In the genomic region with DNA sequence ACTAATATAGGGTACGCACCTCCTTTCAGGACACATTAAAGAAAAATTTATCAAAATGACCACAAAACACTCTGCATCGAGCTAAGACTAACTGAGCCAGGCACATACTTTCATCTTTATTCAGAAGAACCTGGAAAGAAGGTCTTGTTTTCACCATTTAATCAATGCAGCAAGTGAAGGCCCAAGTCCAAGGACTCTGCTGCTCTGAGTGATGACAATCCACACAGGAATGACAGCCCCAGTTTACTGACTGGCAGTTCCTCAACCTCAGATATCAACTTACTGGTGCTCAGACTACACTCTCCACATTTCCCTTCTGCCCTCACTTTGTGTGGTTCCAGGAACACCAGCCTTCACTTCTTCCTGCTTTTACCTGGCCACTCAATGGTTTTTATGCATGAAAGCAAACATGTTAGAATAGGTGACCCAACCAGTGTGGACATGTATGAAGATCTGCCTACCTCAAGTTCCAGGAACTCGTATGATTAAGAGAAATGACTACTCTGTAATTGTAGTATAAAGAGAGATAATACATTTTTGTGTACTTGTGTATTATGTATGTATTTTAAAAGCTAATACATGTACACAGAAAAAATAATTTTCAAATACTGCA, we compare ENCODE assay signal across 22 cellular contexts. TPM values are rescaled to one million over a fixed set of nuclear protein-coding genes. Genes with fewer than 3 reads are reported as not detected.
DNase-seq lines count a peak whose midpoint lies in the region; ATAC-seq and TF ChIP-seq lines count a peak whose summit lies in the region.
"Had no signal": no experiment of that assay in that cellular context is flagged by ENCODE, and none has a peak within 500 bp of the region (broad histone marks: within the 10 kb centered on the region; RNA-seq: fewer than 3 reads in every experiment).

No MANE protein-coding gene starts in this region.

- H3K27ac ChIP-seq in GM23248 (peak overlapping the region; percentile 96), VCaP (peak overlapping the region; percentile 91; the same call in 1 of the 2 replicates), foreskin keratinocyte (no peak overlapping the region), psoas muscle (peak overlapping the region; percentile 17)
- H3K27ac ChIP-seq: adrenal gland, neural progenitor cell, tibial artery had no signal

- H3K9me3 Mint-ChIP-seq in activated T-helper 1 cell treated with anti-CD3 and anti-CD28 coated beads, Interleukin-12 subunit alpha, Interleukin-12 subunit beta, Interleukin-2, Interleukin-4 antibody, amounts not matched to agents 30 ng/mL and 10 ng/mL and 1 ng/mL, durations not matched to agents 14 hours and 24 hours and 36 hours: no peaks in the 10 kb centered on the region
- H3K9me3 Mint-ChIP-seq: neural progenitor cell had no signal

- WGBS in GM23248 (ENCODE audit: low coverage in 1 of 2, low lambda C conversion rate in 2 of 2, missing lambda C conversion rate in 2 of 2), 2 experiments: 63% methylated on average over 3 of the region's 3 CpGs
- WGBS in psoas muscle, 3 donors: 68 to 78% (median 70%) methylated on average over 3 of the region's 3 CpGs

- no peaks in the 10 kb centered on the region for H3K27me3 ChIP-seq in GM23248 (replicated peaks; ENCODE audit: insufficient read depth)
- no peaks in the 10 kb centered on the region for H3K27me3 ChIP-seq in foreskin keratinocyte
- H3K27me3 ChIP-seq in psoas muscle (ENCODE audit: insufficient read depth in 3 of 3, low read length in 2 of 3): no peaks in the 10 kb centered on the region
- H3K27me3 ChIP-seq: adrenal gland, neural progenitor cell, tibial artery had no signal

- peak overlapping the region; percentile 8; the same call in 1 of the 2 replicates for H2AFZ ChIP-seq in GM23248
- H2AFZ ChIP-seq: neural progenitor cell had no signal

- H3K36me3 Mint-ChIP-seq in activated T-helper 1 cell treated with anti-CD3 and anti-CD28 coated beads, Interleukin-12 subunit alpha, Interleukin-12 subunit beta, Interleukin-2, Interleukin-4 antibody, amounts not matched to agents 30 ng/mL and 10 ng/mL and 1 ng/mL, durations not matched to agents 14 hours and 24 hours and 36 hours (ENCODE audit: low read depth): peaks cover 1% of the 10 kb centered on the region
- H3K36me3 Mint-ChIP-seq: neural progenitor cell had no signal

- no peak overlapping the region for H3K27ac Mint-ChIP-seq in activated T-helper 1 cell treated with anti-CD3 and anti-CD28 coated beads, Interleukin-12 subunit alpha, Interleukin-12 subunit beta, Interleukin-2, Interleukin-4 antibody, amounts not matched to agents 30 ng/mL and 10 ng/mL and 1 ng/mL, durations not matched to agents 14 hours and 24 hours and 36 hours
- H3K27ac Mint-ChIP-seq: neural progenitor cell had no signal

- H3K36me3 ChIP-seq in GM23248 (ENCODE audit: low read depth) (no peaks in the 10 kb centered on the region), psoas muscle (ENCODE audit: insufficient read depth in 1 of 2, low read depth in 1 of 2) (no peaks in the 10 kb centered on the region)
- H3K36me3 ChIP-seq: adrenal gland, neural progenitor cell, tibial artery had no signal

- intact Hi-C loops in psoas muscle (cut with DNase I): loop anchor here (5.0 to 10.0 kb wide), 2 partner anchors 145 to 277 kb away; a partner anchor contains a TSS
- intact Hi-C loops in activated T-helper 1 cell treated with anti-CD3 and anti-CD28 coated beads, Interleukin-12 subunit alpha, Interleukin-12 subunit beta, Interleukin-2, Interleukin-4 antibody, amounts not matched to agents 30 ng/mL and 10 ng/mL and 1 ng/mL, durations not matched to agents 14 hours and 24 hours and 36 hours (cut with micrococcal nuclease): no loop called here

- peaks cover 33% of the 10 kb centered on the region for H3F3A ChIP-seq in GM23248 (ENCODE audit: insufficient read depth)

- ATAC-seq in foreskin keratinocyte: peak; percentile 10
- peak; percentile 76 to 86 (median 80) for ATAC-seq in psoas muscle
- ATAC-seq: stimulated activated naive CD8-positive, alpha-beta T cell treated with anti-CD3 and anti-CD28 coated beads, Interleukin-15, Interleukin-2, amounts not matched to agents 100 U/mL and 50 U/mL, for 24 hours had no signal

- DNase-seq in GM23248 (peak; percentile 52), foreskin keratinocyte (peak; percentile 45 to 68), psoas muscle (no peak), NCI-H1694 treated with DMSO at 0.1 percent for 48 hours (lab: John Stamatoyannopoulos, UW) (no peak)
- no peak for DNase-seq in activated T-helper 1 cell treated with anti-CD3 and anti-CD28 coated beads, Interleukin-12 subunit alpha, Interleukin-12 subunit beta, Interleukin-2, Interleukin-4 antibody, amounts not matched to agents 30 ng/mL and 10 ng/mL and 1 ng/mL, durations not matched to agents 14 hours and 24 hours and 36 hours (ENCODE audit: low spot score)
- DNase-seq in stimulated activated CD4-positive, alpha-beta T cell treated with anti-CD3 and anti-CD28 coated beads, Interleukin-12 subunit alpha, Interleukin-12 subunit beta, amount 100 ng/mL, for 4 hours: no peak
- DNase-seq: activated CD4-positive, alpha-beta T cell treated with anti-CD3 and anti-CD28 coated beads for 48 hours; activated effector memory CD4-positive, alpha-beta T cell treated with anti-CD3 and anti-CD28 coated beads, Interleukin-2, amount 50 U/mL, for 16 hours; adrenal gland; caudate nucleus; dermis blood vessel endothelial cell; NCI-H1436; NCI-H2171 treated with DMSO at 0.1 percent for 48 hours; NCI-H69; SHP77; stimulated activated CD4-positive, alpha-beta T cell treated with anti-CD3 and anti-CD28 coated beads, Interleukin-4, amount 100 ng/mL, for 1 hour; stimulated activated naive CD8-positive, alpha-beta T cell treated with anti-CD3 and anti-CD28 coated beads, Interleukin-15, Interleukin-2, amounts not matched to agents 100 U/mL and 50 U/mL, for 24 hours; T-helper 1 cell; tibial artery had no signal

- TF ChIP-seq CTCF in VCaP (conservative IDR thresholded peaks at IDR 0.05) (no peak), foreskin keratinocyte (conservative IDR thresholded peaks at IDR 0.05) (no peak), psoas muscle (IDR thresholded peaks at IDR 0.05) (no peak)

- H3K4me3 ChIP-seq in GM23248: no peak overlapping the region
- no peak overlapping the region for H3K4me3 ChIP-seq in psoas muscle
- H3K4me3 ChIP-seq: adrenal gland, neural progenitor cell, smooth muscle cell, tibial artery had no signal

- H3K79me2 ChIP-seq in GM23248 (ENCODE audit: insufficient read depth): no peaks in the 10 kb centered on the region

- H4K20me1 ChIP-seq in GM23248 (ENCODE audit: insufficient read depth): no peaks in the 10 kb centered on the region

- H3K9ac ChIP-seq in GM23248: peak overlapping the region; percentile 81; the same call in 1 of the 2 replicates
- H3K9ac ChIP-seq: neural progenitor cell had no signal

- H3K4me1 ChIP-seq in GM23248 (ENCODE audit: insufficient read depth): peaks cover 42% of the 10 kb centered on the region
- no peaks in the 10 kb centered on the region for H3K4me1 ChIP-seq in foreskin keratinocyte
- peaks cover 8% of the 10 kb centered on the region for H3K4me1 ChIP-seq in psoas muscle
- H3K4me1 ChIP-seq: neural progenitor cell had no signal

- H3K4me1 Mint-ChIP-seq in activated T-helper 1 cell treated with anti-CD3 and anti-CD28 coated beads, Interleukin-12 subunit alpha, Interleukin-12 subunit beta, Interleukin-2, Interleukin-4 antibody, amounts not matched to agents 30 ng/mL and 10 ng/mL and 1 ng/mL, durations not matched to agents 14 hours and 24 hours and 36 hours (ENCODE audit: low read depth): peaks cover 37% of the 10 kb centered on the region
- H3K4me1 Mint-ChIP-seq: neural progenitor cell had no signal

- no peaks in the 10 kb centered on the region for H3K9me2 ChIP-seq in GM23248 (ENCODE audit: insufficient read depth)

- no peaks in the 10 kb centered on the region for H3K9me3 ChIP-seq in GM23248 (ENCODE audit: low read depth)
- no peaks in the 10 kb centered on the region for H3K9me3 ChIP-seq in psoas muscle
- H3K9me3 ChIP-seq: adrenal gland, tibial artery had no signal

- no peak overlapping the region for H3K4me3 Mint-ChIP-seq in activated T-helper 1 cell treated with anti-CD3 and anti-CD28 coated beads, Interleukin-12 subunit alpha, Interleukin-12 subunit beta, Interleukin-2, Interleukin-4 antibody, amounts not matched to agents 30 ng/mL and 10 ng/mL and 1 ng/mL, durations not matched to agents 14 hours and 24 hours and 36 hours
- H3K4me3 Mint-ChIP-seq: neural progenitor cell had no signal

- peak overlapping the region; percentile 78 for H3K4me2 ChIP-seq in GM23248 (ENCODE audit: unreplicated experiment)
- H3K4me2 ChIP-seq: neural progenitor cell, smooth muscle cell had no signal

- H3K27me3 Mint-ChIP-seq in activated T-helper 1 cell treated with anti-CD3 and anti-CD28 coated beads, Interleukin-12 subunit alpha, Interleukin-12 subunit beta, Interleukin-2, Interleukin-4 antibody, amounts not matched to agents 30 ng/mL and 10 ng/mL and 1 ng/mL, durations not matched to agents 14 hours and 24 hours and 36 hours (ENCODE audit: insufficient read depth): no peaks in the 10 kb centered on the region

- in situ Hi-C loops in GM23248 (cut with MboI): loop anchor here (10.0 to 25.0 kb wide), 2 partner anchors 105 to 143 kb away; no protein-coding TSS in a partner anchor

RNA-seq across cellular contexts. Expression of a gene that starts 29.1 kb away (rescaled TPM):
- 18.8 and 21.0 TPM in 2 replicates for total RNA-seq in GM23248 (2014; rRNA removed; shearing (Covaris generic))
- polyA plus RNA-seq in GM23248 (2016; fragmentation: Nextera tagmentation; extraction: Ambion mirVana) (12.4 and 16.9 TPM in 2 replicates), foreskin keratinocyte (1.7 and 2.3 TPM in 2 replicates), psoas muscle (1 to 10 TPM; 1.3 to 2.0 (median 1.4) TPM)
- total RNA-seq in foreskin keratinocyte (10.1 and 10.4 TPM in 2 replicates), psoas muscle (1 to 10 TPM; 2.3 to 4.0 (median 3.0) TPM)
- 37.7 and 39.2 TPM in 2 replicates for total RNA-seq in activated T-helper 1 cell treated with anti-CD3 and anti-CD28 coated beads, Interleukin-12 subunit alpha, Interleukin-12 subunit beta, Interleukin-2, Interleukin-4 antibody, amounts not matched to agents 30 ng/mL and 10 ng/mL and 1 ng/mL, durations not matched to agents 14 hours and 24 hours and 36 hours

Comparison
In these comparisons a context has a peak if more than half of its experiments do, and no peak if none do; other contexts are left out.
1. DNase-seq: peak in GM23248 (single experiment) and foreskin keratinocyte (2 of 2); none in psoas muscle (0 of 2), NCI-H1694 treated with DMSO at 0.1 percent for 48 hours (single experiment), activated T-helper 1 cell treated with anti-CD3 and anti-CD28 coated beads, Interleukin-12 subunit alpha, Interleukin-12 subunit beta, Interleukin-2, Interleukin-4 antibody, amounts not matched to agents 30 ng/mL and 10 ng/mL and 1 ng/mL, durations not matched to agents 14 hours and 24 hours and 36 hours (single experiment) and stimulated activated CD4-positive, alpha-beta T cell treated with anti-CD3 and anti-CD28 coated beads, Interleukin-12 subunit alpha, Interleukin-12 subunit beta, amount 100 ng/mL, for 4 hours (single experiment).